In genomic region chr3:136750209-136750921, GRCh38 we compare ENCODE assay signal across 8 cellular contexts. TPM values are rescaled to one million over a fixed set of nuclear protein-coding genes. Genes with fewer than 3 reads are reported as not detected.
DNase-seq lines count a peak whose midpoint lies in the region; ATAC-seq lines count a peak whose summit lies in the region.

No MANE protein-coding gene starts in this region.

- peak; percentile 73 for DNase-seq in activated CD4-positive, alpha-beta T cell treated with anti-CD3 and anti-CD28 coated beads, Interleukin-2, amount 10 ng/mL, durations not matched to agents 24 days and 14 days
- no peak for DNase-seq in activated CD4-positive, alpha-beta T cell treated with anti-CD3 and anti-CD28 coated beads, Interleukin-2, amount 50 U/mL, for 1 hour
- DNase-seq in trophoblast cell (no peak), HuH-7 (ENCODE audit: low spot score) (no peak), NCI-H510A treated with DMSO at 0.1 percent for 48 hours (lab: John Stamatoyannopoulos, UW) (no peak)

- H3K4ac ChIP-seq in trophoblast cell (ENCODE audit: low read depth, low read length): peak overlapping the region; percentile 97

- no peaks in the 10 kb centered on the region for H3K27me3 Mint-ChIP-seq in activated CD4-positive, alpha-beta T cell treated with anti-CD3 and anti-CD28 coated beads, Interleukin-2, amount 10 ng/mL, durations not matched to agents 24 days and 14 days
- no peaks in the 10 kb centered on the region for H3K27me3 Mint-ChIP-seq in T-helper 1 cell treated with Interleukin-12 subunit alpha and Interleukin-12 subunit beta and Interleukin-4 antibody, amounts not matched to agents 30 μg/mL and 1 μg/mL, for 36 hours (ENCODE audit: low read depth)

- H4K91ac ChIP-seq in trophoblast cell (ENCODE audit: low read depth, low read length): no peak overlapping the region

- intact Hi-C loops in activated CD4-positive, alpha-beta T cell treated with anti-CD3 and anti-CD28 coated beads, Interleukin-2, amount 10 ng/mL, durations not matched to agents 24 days and 14 days (cut with micrococcal nuclease): loop anchor here (1.0 to 5.0 kb wide), 4 partner anchors 154 to 398 kb away; no protein-coding TSS in a partner anchor

- H3K36me3 ChIP-seq in esophagus (ENCODE audit: control insufficient read depth in 2 of 2, insufficient read depth in 2 of 2, low read length in 1 of 2): no peaks in the 10 kb centered on the region
- H3K36me3 ChIP-seq in trophoblast cell (ENCODE audit: control insufficient read depth in 1 of 2, insufficient read depth in 2 of 2, low read length in 2 of 2): no peaks in the 10 kb centered on the region

- H3K27me3 ChIP-seq in esophagus (ENCODE audit: control insufficient read depth in 1 of 2, insufficient read depth in 2 of 2, low read length in 2 of 2) (no peaks in the 10 kb centered on the region), trophoblast cell (ENCODE audit: insufficient read depth, low read length) (no peaks in the 10 kb centered on the region)

- H3K4me2 ChIP-seq in trophoblast cell (ENCODE audit: low read length): peak overlapping the region; percentile 45

- peaks cover 16% of the 10 kb centered on the region for H3K79me1 ChIP-seq in trophoblast cell (ENCODE audit: low read length)

- no peaks in the 10 kb centered on the region for H3K36me3 Mint-ChIP-seq in activated CD4-positive, alpha-beta T cell treated with anti-CD3 and anti-CD28 coated beads, Interleukin-2, amount 10 ng/mL, durations not matched to agents 24 days and 14 days (ENCODE audit: low read depth)
- H3K36me3 Mint-ChIP-seq in T-helper 1 cell treated with Interleukin-12 subunit alpha and Interleukin-12 subunit beta and Interleukin-4 antibody, amounts not matched to agents 30 μg/mL and 1 μg/mL, for 36 hours (ENCODE audit: low read depth): peaks cover 4% of the 10 kb centered on the region

- H3K18ac ChIP-seq in trophoblast cell (ENCODE audit: low read length): no peak overlapping the region

- no peaks in the 10 kb centered on the region for H3K4me1 ChIP-seq in esophagus (ENCODE audit: control insufficient read depth in 2 of 2, insufficient read depth in 2 of 2, low read length in 1 of 2)
- H3K4me1 ChIP-seq in trophoblast cell (ENCODE audit: control insufficient read depth in 1 of 2, insufficient read depth in 2 of 2, low read length in 2 of 2): peaks cover 6 to 12% of the 10 kb centered on the region in 2 experiments

- H3K4me3 ChIP-seq in esophagus (ENCODE audit: low read depth in 1 of 2, low read length in 2 of 2): peak overlapping the region in 1 of 2 donors; percentile 74
- H3K4me3 ChIP-seq in trophoblast cell (ENCODE audit: low read depth, low read length): no peak overlapping the region

- H3K27ac ChIP-seq in esophagus (ENCODE audit: low read depth in 2 of 2, low read length in 1 of 2) (peak overlapping the region; percentile 62 to 74), trophoblast cell (ENCODE audit: low read depth, low read length) (no peak overlapping the region)

- no peak for ATAC-seq in GM19463 (IDR thresholded peaks at IDR 0.05; ENCODE audit: unreplicated experiment)

- H2BK120ac ChIP-seq in trophoblast cell (ENCODE audit: insufficient read depth, low read length, poor library complexity): no peak overlapping the region

- H2AK5ac ChIP-seq in trophoblast cell (ENCODE audit: low read length): no peak overlapping the region

- WGBS in esophagus, 2 donors: 5% methylated on average over 8 of the region's 8 CpGs
- no CpG with 5 or more reads among the region's 8 CpGs for WGBS in trophoblast cell (ENCODE audit: extremely low coverage, insufficient coverage, insufficient read length)

- H3K9me3 Mint-ChIP-seq in activated CD4-positive, alpha-beta T cell treated with anti-CD3 and anti-CD28 coated beads, Interleukin-2, amount 10 ng/mL, durations not matched to agents 24 days and 14 days: no peaks in the 10 kb centered on the region
- no peaks in the 10 kb centered on the region for H3K9me3 Mint-ChIP-seq in T-helper 1 cell treated with Interleukin-12 subunit alpha and Interleukin-12 subunit beta and Interleukin-4 antibody, amounts not matched to agents 30 μg/mL and 1 μg/mL, for 36 hours

- peak overlapping the region; percentile 66 for H2BK12ac ChIP-seq in trophoblast cell (ENCODE audit: low read length)

- no peak overlapping the region for H2AFZ ChIP-seq in trophoblast cell (ENCODE audit: insufficient read depth, low read length, poor library complexity)

- H3K79me2 ChIP-seq in trophoblast cell (ENCODE audit: control insufficient read depth, insufficient read depth, low read length, poor library complexity): peaks cover 27% of the 10 kb centered on the region

- peak overlapping the region; percentile 92 for H3K27ac Mint-ChIP-seq in activated CD4-positive, alpha-beta T cell treated with anti-CD3 and anti-CD28 coated beads, Interleukin-2, amount 10 ng/mL, durations not matched to agents 24 days and 14 days
- peak overlapping the region; percentile 97 for H3K27ac Mint-ChIP-seq in T-helper 1 cell treated with Interleukin-12 subunit alpha and Interleukin-12 subunit beta and Interleukin-4 antibody, amounts not matched to agents 30 μg/mL and 1 μg/mL, for 36 hours

- peak overlapping the region; percentile 87 for H4K12ac ChIP-seq in trophoblast cell (ENCODE audit: low read depth, low read length)

- H3K9ac ChIP-seq in trophoblast cell (ENCODE audit: low read length): no peak overlapping the region

- H2BK5ac ChIP-seq in trophoblast cell (ENCODE audit: low read depth, low read length, poor library complexity): peak overlapping the region; percentile 19

- H3K4me1 Mint-ChIP-seq in activated CD4-positive, alpha-beta T cell treated with anti-CD3 and anti-CD28 coated beads, Interleukin-2, amount 10 ng/mL, durations not matched to agents 24 days and 14 days: peaks cover 43% of the 10 kb centered on the region
- peaks cover 39% of the 10 kb centered on the region for H3K4me1 Mint-ChIP-seq in T-helper 1 cell treated with Interleukin-12 subunit alpha and Interleukin-12 subunit beta and Interleukin-4 antibody, amounts not matched to agents 30 μg/mL and 1 μg/mL, for 36 hours (ENCODE audit: low read depth)

- H3K14ac ChIP-seq in trophoblast cell (ENCODE audit: low read length): no peak overlapping the region

- no peak overlapping the region for H3K23ac ChIP-seq in trophoblast cell (ENCODE audit: low read length)

- H3K9me3 ChIP-seq in esophagus (ENCODE audit: control insufficient read depth in 2 of 2, insufficient read depth in 1 of 2, low read depth in 1 of 2, low read length in 1 of 2) (no peaks in the 10 kb centered on the region), trophoblast cell (ENCODE audit: insufficient read depth, low read depth, low read length) (no peaks in the 10 kb centered on the region)

- H4K8ac ChIP-seq in trophoblast cell (ENCODE audit: low read depth, low read length): peak overlapping the region; percentile 76

- H3K4me3 Mint-ChIP-seq in activated CD4-positive, alpha-beta T cell treated with anti-CD3 and anti-CD28 coated beads, Interleukin-2, amount 10 ng/mL, durations not matched to agents 24 days and 14 days: peak overlapping the region; percentile 81
- H3K4me3 Mint-ChIP-seq in T-helper 1 cell treated with Interleukin-12 subunit alpha and Interleukin-12 subunit beta and Interleukin-4 antibody, amounts not matched to agents 30 μg/mL and 1 μg/mL, for 36 hours: peak overlapping the region; percentile 92

RNA-seq across cellular contexts. Expression of gene STAG1, which starts 1.8 kb away (rescaled TPM):
- 41.3 and 46.2 TPM in 2 replicates for total RNA-seq in activated CD4-positive, alpha-beta T cell treated with anti-CD3 and anti-CD28 coated beads, Interleukin-2, amount 10 ng/mL, durations not matched to agents 24 days and 14 days
- 1 to 10 TPM; 7.1 to 8.3 TPM for polyA plus RNA-seq in esophagus
- polyA plus RNA-seq in trophoblast cell (2013): 13.3 and 13.7 TPM in 2 replicates
